ENCODE assay signal across 14 cellular contexts in genomic region chr12:113354192-113354591, GRCh38. TPM values are rescaled to one million over a fixed set of nuclear protein-coding genes. Genes with fewer than 3 reads are reported as not detected.
DNase-seq lines count a peak whose midpoint lies in the region; ATAC-seq, FAIRE-seq and TF ChIP-seq lines count a peak whose summit lies in the region.
"Not testable (repeated sequence)": the region's sequence is repeated elsewhere in the genome, so short reads cannot be mapped to it uniquely, and the experiment has no call there.
"Had no signal": no experiment of that assay in that cellular context is flagged by ENCODE, and none has a peak within 500 bp of the region (broad histone marks: within the 10 kb centered on the region; RNA-seq: fewer than 3 reads in every experiment).

No MANE protein-coding gene starts in this region.

- not testable (repeated sequence) for H3K4me3 ChIP-seq in HEK293 (ENCODE audit: low read depth, low read length); K562

- not testable (repeated sequence) for TF ChIP-seq POLR2A in K562 (conservative IDR thresholded peaks at IDR 0.05)

- not testable (repeated sequence) for H2AFZ ChIP-seq in K562 (ENCODE audit: low read depth, low read length)

- H3K27me3 ChIP-seq in K562 (ENCODE audit: control insufficient read depth in 2 of 2, insufficient read depth in 2 of 2, low read length in 2 of 2), result not testable (repeated sequence)

- not testable (repeated sequence) for TF ChIP-seq RAD21 in K562 (CRISPR knock-in tag; conservative IDR thresholded peaks at IDR 0.05 in 1 of 2, IDR thresholded peaks at IDR 0.05 in 1 of 2)

- not testable (repeated sequence) for TF ChIP-seq CTCF in HEK293 (tag by site-specific recombination; IDR thresholded peaks at IDR 0.05); K562 (IDR thresholded peaks at IDR 0.05 in 2 of 3, conservative IDR thresholded peaks at IDR 0.05 in 1 of 3; ENCODE audit: insufficient read depth in 2 of 3, low read depth in 1 of 3, low read length in 3 of 3)

- intact Hi-C loops in K562 (cut with micrococcal nuclease), result not testable (repeated sequence)

- H3K9ac ChIP-seq in K562 (ENCODE audit: insufficient read depth in 1 of 2, low read depth in 2 of 2, low read length in 2 of 2), result not testable (repeated sequence)

- not testable (repeated sequence) for H3K9me1 ChIP-seq in K562 (ENCODE audit: control insufficient read depth, insufficient read depth, low read length)

- ATAC-seq in K562, result not testable (repeated sequence)

- not testable (repeated sequence) for H3K9me3 ChIP-seq in HEK293 (ENCODE audit: control insufficient read depth, insufficient read depth, low read depth, low read length); K562 (replicated peaks; ENCODE audit: control insufficient read depth, insufficient read depth, low read depth, low read length)

- H3K27ac ChIP-seq in HEK293 (ENCODE audit: extremely low read depth, low read depth, low read length); K562 (ENCODE audit: extremely low read depth, low read depth, low read length): not testable (repeated sequence)

- H3K79me2 ChIP-seq in K562 (ENCODE audit: control insufficient read depth, insufficient read depth, low read length), result peaks cover 12% of the 10 kb centered on the region

- CTCF ChIA-PET in HEK293 (lab: Yijun Ruan, JAX), result interaction anchor here (0.6 to 2.0 kb wide), 3 partner anchors 41 to 1155 kb away, joined by 3 to 6 read pairs (median 4); no protein-coding TSS in a partner anchor
- CTCF ChIA-PET in K562 (lab: Yijun Ruan, JAX; ENCODE audit: low intra/inter-chr PET ratio), result not testable (repeated sequence)

- not testable (repeated sequence) for H3K4me1 ChIP-seq in HEK293 (ENCODE audit: control insufficient read depth, insufficient read depth, low read length)
- H3K4me1 ChIP-seq in K562 (replicated peaks in 1 of 2; ENCODE audit: control insufficient read depth in 2 of 2, insufficient read depth in 2 of 2, low read length in 2 of 2), result peaks cover 15 to 20% of the 10 kb centered on the region in 2 experiments

- POLR2A ChIA-PET in HEK293 (lab: Yijun Ruan, JAX), result interaction anchor here (0.7 kb wide), 1 partner anchor 47 kb away, joined by 3 read pairs; no protein-coding TSS in a partner anchor
- POLR2A ChIA-PET in K562 (lab: Yijun Ruan, JAX), result not testable (repeated sequence)

- TF ChIP-seq EP300 in K562 (IDR thresholded peaks at IDR 0.05; ENCODE audit: low read length), result not testable (repeated sequence)

- H3K4me2 ChIP-seq in K562 (ENCODE audit: insufficient read depth, low read length), result not testable (repeated sequence)

- not testable (repeated sequence) for BruUV-seq in K562 (replicated peaks; lab: Mats Ljungman, UMichigan)

- not testable (repeated sequence) for DNase-seq in K562 (ENCODE audit: extremely low read depth in 1 of 4, low spot score in 3 of 4)

- H3K36me3 ChIP-seq in HEK293 (ENCODE audit: control insufficient read depth in 2 of 2, insufficient read depth in 1 of 2, low read length in 2 of 2); K562 (ENCODE audit: control insufficient read depth, insufficient read depth, low read length): not testable (repeated sequence)

- FAIRE-seq in K562 (lab: Jason Lieb, UNC), result not testable (repeated sequence)

- 67% methylated on average over 7 of the region's 7 CpGs for WGBS in K562 (ENCODE audit: insufficient coverage, low coverage, missing lambda C conversion rate)

- H4K20me1 ChIP-seq in K562 (replicated peaks; ENCODE audit: control insufficient read depth, insufficient read depth, low read length), result not testable (repeated sequence)

- in situ Hi-C loops in K562 (cut with MboI), result not testable (repeated sequence)

TF ChIP-seq in HEK293, 187 proteins besides CTCF, POLR2A, EP300 and RAD21:
- TF ChIP-seq ZNF146 (tag by site-specific recombination; IDR thresholded peaks at IDR 0.05), result peak; percentile 75

TF ChIP-seq in K562, 482 proteins besides CTCF, POLR2A, EP300 and RAD21:
- peak; percentile 87 for TF ChIP-seq ZNF146 (CRISPR knock-in tag; IDR thresholded peaks at IDR 0.05; ENCODE audit: unreplicated experiment)
- 0 out of 4 replicates have a peak, but pooled peaks of 1 of the 2 experiments have one; percentile 17 for TF ChIP-seq KDM1A (IDR thresholded peaks at IDR 0.05)
- TF ChIP-seq RBM25 (IDR thresholded peaks at IDR 0.05; ENCODE audit: low read depth, low read length, severe bottlenecking), result peak; percentile 53
- peak; percentile 62; the same call in 1 of the 2 replicates for TF ChIP-seq BCOR (IDR thresholded peaks at IDR 0.05)

RNA-seq across cellular contexts. Expression of gene PLBD2, which starts 4.2 kb away (rescaled TPM):
- total RNA-seq in K562 (2011; cell fraction: chromatin; rRNA removed; ENCODE audit: low replicate concordance), result 26.2 and 43.8 TPM in 2 replicates
- total RNA-seq in K562 (2011; cell fraction: nucleolus; rRNA removed), result 42.6 and 46.5 TPM in 2 replicates
- total RNA-seq in K562 (2011; cell fraction: nucleoplasm; rRNA removed), result 41.1 and 61.7 TPM in 2 replicates
- total RNA-seq in K562 (2014; rRNA removed) (7.2 and 9.1 TPM in 2 replicates), K562 (2014; rRNA removed; fragmentation: Illumina TruSeq; extraction: Trizol) (1.3 and 2.4 TPM in 2 replicates), K562 (2015; rRNA removed; fragmentation: Illumina TruSeq; extraction: Trizol) (4.1 and 4.4 TPM in 2 replicates), K562 (2021) (33.1 and 37.4 TPM in 2 replicates)
- polyA plus RNA-seq in K562 (2011; rRNA removed) (5.5 and 7.8 TPM in 2 replicates), K562 (2014; fragmentation: Illumina TruSeq; extraction: Trizol) (31.3 and 33.7 TPM in 2 replicates), K562 (2014; fragmentation: Nextera tagmentation; extraction: Ambion mirVana) (1 to 10 TPM; 5.0 to 6.0 TPM), K562 (2014; rRNA removed) (16.4 and 17.6 TPM in 2 replicates)
- polyA plus RNA-seq in K562 (2011; cell fraction: cytosol; rRNA removed), result 11.4 and 15.3 TPM in 2 replicates
- polyA plus RNA-seq in K562 (2011; cell fraction: nucleus; rRNA removed), result 8.5 and 11.2 TPM in 2 replicates
- polyA plus RNA-seq in K562 (2012), result 18.7 and 28.0 TPM in 2 replicates
- 7.4 and 11.0 TPM in 2 replicates for polyA minus RNA-seq in K562 (2011; rRNA and poly(A)+ RNA removed)
- 21.5 and 26.5 TPM in 2 replicates for polyA minus RNA-seq in K562 (2011; cell fraction: cytosol; rRNA and poly(A)+ RNA removed)
- 6.9 and 7.3 TPM in 2 replicates for polyA minus RNA-seq in K562 (2011; cell fraction: nucleus; rRNA and poly(A)+ RNA removed)

RNA-seq across cellular contexts. Expression of gene SLC8B1, which starts 19.3 kb away (rescaled TPM):
- 58.8 and 108 TPM in 2 replicates for total RNA-seq in K562 (2011; cell fraction: chromatin; rRNA removed; ENCODE audit: low replicate concordance)
- 66.5 and 71.5 TPM in 2 replicates for total RNA-seq in K562 (2011; cell fraction: nucleolus; rRNA removed)
- total RNA-seq in K562 (2011; cell fraction: nucleoplasm; rRNA removed), result 58.5 and 61.2 TPM in 2 replicates
- total RNA-seq in K562 (2014; rRNA removed), result 18.5 and 26.3 TPM in 2 replicates
- total RNA-seq in K562 (2014; rRNA removed; fragmentation: Illumina TruSeq; extraction: Trizol), result 12.6 and 18.1 TPM in 2 replicates
- 21.0 and 21.2 TPM in 2 replicates for total RNA-seq in K562 (2015; rRNA removed; fragmentation: Illumina TruSeq; extraction: Trizol)
- 31.8 and 34.1 TPM in 2 replicates for total RNA-seq in K562 (2021)
- polyA plus RNA-seq in K562 (2011; rRNA removed), result 18.2 and 25.0 TPM in 2 replicates
- 35.8 and 50.0 TPM in 2 replicates for polyA plus RNA-seq in K562 (2011; cell fraction: cytosol; rRNA removed)
- polyA plus RNA-seq in K562 (2011; cell fraction: nucleus; rRNA removed), result 70.2 and 99.8 TPM in 2 replicates
- 20.5 and 24.5 TPM in 2 replicates for polyA plus RNA-seq in K562 (2012)
- 23.0 and 24.1 TPM in 2 replicates for polyA plus RNA-seq in K562 (2014; fragmentation: Illumina TruSeq; extraction: Trizol)
- under 1 TPM; 0.86 to 0.87 TPM for polyA plus RNA-seq in K562 (2014; fragmentation: Nextera tagmentation; extraction: Ambion mirVana)
- polyA plus RNA-seq in K562 (2014; rRNA removed), result 25.2 and 26.5 TPM in 2 replicates
- 19.1 and 29.2 TPM in 2 replicates for polyA minus RNA-seq in K562 (2011; rRNA and poly(A)+ RNA removed)
- 18.6 and 20.4 TPM in 2 replicates for polyA minus RNA-seq in K562 (2011; cell fraction: cytosol; rRNA and poly(A)+ RNA removed)
- 27.6 and 36.0 TPM in 2 replicates for polyA minus RNA-seq in K562 (2011; cell fraction: nucleus; rRNA and poly(A)+ RNA removed)

RNA-seq across cellular contexts. Expression of gene SDS, which starts 49.5 kb away (rescaled TPM):
- total RNA-seq in K562 (2011; cell fraction: chromatin; rRNA removed; ENCODE audit: low replicate concordance), result not detected in 2 replicates
- not detected in 2 replicates for total RNA-seq in K562 (2011; cell fraction: nucleolus; rRNA removed)
- not detected in 2 replicates for total RNA-seq in K562 (2011; cell fraction: nucleoplasm; rRNA removed)
- total RNA-seq in K562 (2014; rRNA removed) (0.24 TPM in 1 of 2 replicates, not detected in the other), K562 (2014; rRNA removed; fragmentation: Illumina TruSeq; extraction: Trizol) (0.07 TPM in 1 of 2 replicates, not detected in the other), K562 (2015; rRNA removed; fragmentation: Illumina TruSeq; extraction: Trizol) (0.60 and 1.1 TPM in 2 replicates), K562 (2021) (0.18 and 0.22 TPM in 2 replicates)
- polyA plus RNA-seq in K562 (2011; rRNA removed) (0.07 TPM in 1 of 2 replicates, not detected in the other), K562 (2014; fragmentation: Illumina TruSeq; extraction: Trizol) (0.09 and 0.10 TPM in 2 replicates), K562 (2014; fragmentation: Nextera tagmentation; extraction: Ambion mirVana) (under 1 TPM; 0.07 to 0.23 TPM), K562 (2014; rRNA removed) (0.15 and 0.30 TPM in 2 replicates)
- polyA plus RNA-seq in K562 (2011; cell fraction: cytosol; rRNA removed), result 0.10 TPM in 1 of 2 replicates, not detected in the other
- 0.48 TPM in 1 of 2 replicates, not detected in the other for polyA plus RNA-seq in K562 (2011; cell fraction: nucleus; rRNA removed)
- polyA plus RNA-seq in K562 (2012), result 0.22 and 0.34 TPM in 2 replicates
- polyA minus RNA-seq in K562 (2011; rRNA and poly(A)+ RNA removed), result not detected in 2 replicates
- polyA minus RNA-seq in K562 (2011; cell fraction: cytosol; rRNA and poly(A)+ RNA removed), result not detected in 2 replicates
- polyA minus RNA-seq in K562 (2011; cell fraction: nucleus; rRNA and poly(A)+ RNA removed), result not detected in 2 replicates
- total RNA-seq: A172; A673; B cell; Caco-2; CD4-positive, alpha-beta T cell; CD4-positive, CD25-positive, alpha-beta regulatory T cell; CD8-positive, alpha-beta T cell; Daoy had no signal
- polyA plus RNA-seq: AG04450; BJ; CD4-positive, alpha-beta memory T cell; CD4-positive, CD25-positive, alpha-beta regulatory T cell; CD8-positive, alpha-beta memory T cell had no signal
